In genomic region chr16:67965668-67966548, GRCh38 we compare ENCODE assay signal across 11 cellular contexts. TPM values are rescaled to one million over a fixed set of nuclear protein-coding genes. Genes with fewer than 3 reads are reported as not detected.
DNase-seq lines count a peak whose midpoint lies in the region; ATAC-seq, FAIRE-seq and TF ChIP-seq lines count a peak whose summit lies in the region.
"Had no signal": no experiment of that assay in that cellular context is flagged by ENCODE, and none has a peak within 500 bp of the region (broad histone marks: within the 10 kb centered on the region; RNA-seq: fewer than 3 reads in every experiment).

No MANE protein-coding gene starts in this region.

- no peak for FAIRE-seq in GM12878 (lab: Jason Lieb, UNC)
- FAIRE-seq: colon had no signal

- H3K9me3 ChIP-seq in HUES48 (ENCODE audit: control insufficient read depth, insufficient read depth, low read length) (no peaks in the 10 kb centered on the region), GM12878 (replicated peaks; ENCODE audit: control insufficient read depth, insufficient read depth, low read length) (no peaks in the 10 kb centered on the region)

- no peaks in the 10 kb centered on the region for H3K27me3 ChIP-seq in HUES48 (ENCODE audit: control insufficient read depth, insufficient read depth, low read length)
- H3K27me3 ChIP-seq in GM12878 (replicated peaks in 1 of 2; ENCODE audit: control insufficient read depth in 2 of 2, insufficient read depth in 2 of 2, low read length in 1 of 2) = no peaks in the 10 kb centered on the region

- POLR2A ChIA-PET in GM12878 (lab: Charles Lee) = interaction anchor here (0.6 to 2.8 kb wide), 9 partner anchors 10 to 278 kb away, joined by 3 to 16 read pairs (median 3); partner anchors contain the start of gene PSMB10

- RAD21 ChIA-PET in GM12878 (lab: Charles Lee; ENCODE audit: unreplicated experiment) = interaction anchor here (0.8 to 2.4 kb wide), 9 partner anchors 19 to 75 kb away, joined by 3 to 9 read pairs (median 4); partner anchors contain the start of genes DDX28 and DUS2

- 68% methylated on average over 11 of the region's 11 CpGs for WGBS in GM12878 (ENCODE audit: insufficient coverage, insufficient replicate concordance, low lambda C conversion rate, missing lambda C conversion rate)

- ATAC-seq in GM12878 (no peak), GM18519 (IDR thresholded peaks at IDR 0.05; ENCODE audit: low FRiP score, unreplicated experiment) (no peak), HG02870 (IDR thresholded peaks at IDR 0.05; ENCODE audit: unreplicated experiment) (no peak)
- ATAC-seq: naive thymus-derived CD8-positive, alpha-beta T cell had no signal

- H2AFZ ChIP-seq in GM12878 (ENCODE audit: control insufficient read depth, low read depth, low read length) = no peak overlapping the region

- no peak for TF ChIP-seq CTCF in GM12878 (IDR thresholded peaks at IDR 0.05 in 2 of 3, conservative IDR thresholded peaks at IDR 0.05 in 1 of 3; ENCODE audit: control insufficient read depth in 2 of 3, extremely low read depth in 1 of 3, insufficient read depth in 1 of 3, low read depth in 3 of 3, low read length in 3 of 3)

- H3K79me2 ChIP-seq in GM12878 (ENCODE audit: control insufficient read depth, insufficient read depth, low read length) = peaks cover 20% of the 10 kb centered on the region

- DNase-seq in GM12878 (ENCODE audit: low read depth, low spot score) (no peak), islet precursor cell (peak; percentile 88), substantia nigra (lab: John Stamatoyannopoulos, UW) (no peak), GOT3 (lab: John Stamatoyannopoulos, UW) (no peak)
- no peak for DNase-seq in activated effector memory CD4-positive, alpha-beta T cell treated with Interleukin-2 at 50 U/mL for 16 hours
- DNase-seq: activated CD4-positive, CD25-positive, alpha-beta regulatory T cell treated with anti-CD3 and anti-CD28 coated beads, Interleukin-2, amount 50 U/mL, for 72 hours; naive thymus-derived CD8-positive, alpha-beta T cell had no signal

- peaks cover 26% of the 10 kb centered on the region for H3K36me3 ChIP-seq in HUES48 (ENCODE audit: control insufficient read depth, insufficient read depth, low read length)
- H3K36me3 ChIP-seq in GM12878 (ENCODE audit: control insufficient read depth in 2 of 2, insufficient read depth in 2 of 2, low read length in 1 of 2) = peaks cover 2 to 4% of the 10 kb centered on the region in 2 experiments; a peak in 2 of 4 replicates

- H3K27ac ChIP-seq in HUES48 (ENCODE audit: low read depth, low read length) (no peak overlapping the region), GM12878 (ENCODE audit: control insufficient read depth, insufficient read depth) (peak overlapping the region; percentile 34; the same call in 1 of the 2 replicates), substantia nigra (ENCODE audit: low read depth, low read length, poor library complexity, severe bottlenecking) (peak overlapping the region; percentile 8)

- TF ChIP-seq EP300 in GM12878 (IDR thresholded peaks at IDR 0.05; ENCODE audit: borderline replicate concordance in 1 of 2, control insufficient read depth in 1 of 2, low read depth in 2 of 2, low read length in 2 of 2) = no peak

- BruUV-seq in GM12878 (replicated peaks; lab: Mats Ljungman, UMichigan) = no TSS peak

- no peaks in the 10 kb centered on the region for H4K20me1 ChIP-seq in GM12878 (ENCODE audit: control insufficient read depth, insufficient read depth)

- H3K4me1 ChIP-seq in HUES48 (ENCODE audit: control insufficient read depth, insufficient read depth, low read length) = peaks cover 19% of the 10 kb centered on the region
- H3K4me1 ChIP-seq in GM12878 (ENCODE audit: control insufficient read depth, insufficient read depth, low read length) = peaks cover 21% of the 10 kb centered on the region

- H3K9ac ChIP-seq in HUES48 (ENCODE audit: low read depth, low read length) = peak overlapping the region; percentile 27; the same call in 1 of the 2 replicates
- H3K9ac ChIP-seq in GM12878 (ENCODE audit: control insufficient read depth, insufficient read depth, low read length) = peak overlapping the region; percentile 89

- TF ChIP-seq POLR2A in GM12878 (IDR thresholded peaks at IDR 0.05; ENCODE audit: low read depth, low read length) = no peak

- intact Hi-C loops in GM12878 (cut with micrococcal nuclease; ENCODE audit: unreplicated experiment) = no loop called here

- CTCF ChIA-PET in GM12878 (lab: Yijun Ruan, JAX) = interaction anchor here (0.6 to 3.7 kb wide), 9 partner anchors 25 to 445 kb away, joined by 3 to 22 read pairs (median 4); no protein-coding TSS in a partner anchor

- in situ Hi-C loops in GM12878 (cut with MboI) = no loop called here

- SMC1A ChIA-PET in GM12878 (lab: Charles Lee; ENCODE audit: uncharacterized antibody, unreplicated experiment) = interaction anchor here (0.8 to 2.8 kb wide), 9 partner anchors 12 to 149 kb away, joined by 3 to 10 read pairs (median 3); partner anchors contain the start of genes DDX28 and DUS2

- H3K4me2 ChIP-seq in GM12878 (ENCODE audit: control insufficient read depth, insufficient read depth) = peak overlapping the region; percentile 76

- H3K4me3 ChIP-seq in HUES48 (ENCODE audit: low read depth, low read length) (peak overlapping the region; percentile 19; the same call in 1 of the 2 replicates), GM12878 (peak overlapping the region; percentile 58; the same call in 1 of the 2 replicates)

- no peak for TF ChIP-seq RAD21 in GM12878 (IDR thresholded peaks at IDR 0.05; ENCODE audit: insufficient read depth, low read depth, low read length)

RNA-seq across cellular contexts. Expression of gene SLC12A4, which starts 2.5 kb away (rescaled TPM):
- total RNA-seq in GM12878 (2013; cell fraction: nucleolus; rRNA removed) = 63.1 and 79.0 TPM in 2 replicates
- total RNA-seq in GM12878 (2014; rRNA removed) = 13.7 and 14.5 TPM in 2 replicates
- 9.2 and 11.3 TPM in 2 replicates for total RNA-seq in GM12878 (2014; rRNA removed; fragmentation: Illumina TruSeq; extraction: Trizol)
- 33.9 and 39.9 TPM in 2 replicates for total RNA-seq in GM12878 (2021)
- 10.0 TPM for polyA plus RNA-seq in GM12878 (2011; ENCODE audit: low read depth)
- 6.8 and 14.0 TPM in 2 replicates for polyA plus RNA-seq in GM12878 (2011; rRNA removed)
- 16.1 and 17.3 TPM in 2 replicates for polyA plus RNA-seq in GM12878 (2011; cell fraction: cytosol; rRNA removed)
- polyA plus RNA-seq in GM12878 (2011; cell fraction: nucleus; rRNA removed) = 100 and 120 TPM in 2 replicates
- polyA plus RNA-seq in GM12878 (2012) = 24.8 and 27.4 TPM in 2 replicates
- polyA plus RNA-seq in GM12878 (2014; fragmentation: Illumina TruSeq; extraction: Trizol) = 11.5 and 14.0 TPM in 2 replicates
- 1 to 10 TPM in 1 of 2 experiments, under 1 TPM in 1; 0.95 to 1.7 TPM for polyA plus RNA-seq in GM12878 (2014; fragmentation: Nextera tagmentation; extraction: Ambion mirVana)
- polyA plus RNA-seq in GM12878 (2014; rRNA removed) = 17.5 and 18.7 TPM in 2 replicates
- polyA plus RNA-seq in GM12878 (2016; fragmentation: Nextera tagmentation; extraction: Ambion mirVana) = 10 to 100 TPM; 18.6 to 18.7 TPM
- polyA minus RNA-seq in GM12878 (2011; rRNA and poly(A)+ RNA removed) = 28.6 and 29.4 TPM in 2 replicates
- polyA minus RNA-seq in GM12878 (2011; cell fraction: cytosol; rRNA and poly(A)+ RNA removed) = 8.3 and 10.0 TPM in 2 replicates
- 32.5 and 41.5 TPM in 2 replicates for polyA minus RNA-seq in GM12878 (2011; cell fraction: nucleus; rRNA and poly(A)+ RNA removed)

RNA-seq across cellular contexts. Expression of gene DPEP3, which starts 14.4 kb away (rescaled TPM):
- 0.19 TPM in 1 of 2 replicates, not detected in the other for total RNA-seq in GM12878 (2013; cell fraction: nucleolus; rRNA removed)
- total RNA-seq in GM12878 (2014; rRNA removed) (0.11 TPM in 1 of 2 replicates, not detected in the other), GM12878 (2014; rRNA removed; fragmentation: Illumina TruSeq; extraction: Trizol) (not detected in 2 replicates), GM12878 (2021) (not detected in 2 replicates)
- not detected for polyA plus RNA-seq in GM12878 (2011; ENCODE audit: low read depth)
- polyA plus RNA-seq in GM12878 (2011; rRNA removed) (not detected in 2 replicates), GM12878 (2014; fragmentation: Illumina TruSeq; extraction: Trizol) (not detected in 2 replicates), GM12878 (2014; fragmentation: Nextera tagmentation; extraction: Ambion mirVana) (not detected), GM12878 (2014; rRNA removed) (not detected in 2 replicates), GM12878 (2016; fragmentation: Nextera tagmentation; extraction: Ambion mirVana) (not detected)
- not detected in 2 replicates for polyA plus RNA-seq in GM12878 (2011; cell fraction: cytosol; rRNA removed)
- 0.06 and 0.16 TPM in 2 replicates for polyA plus RNA-seq in GM12878 (2011; cell fraction: nucleus; rRNA removed)
- polyA plus RNA-seq in GM12878 (2012) = 0.09 TPM in 1 of 2 replicates, not detected in the other
- polyA minus RNA-seq in GM12878 (2011; rRNA and poly(A)+ RNA removed) = 0.10 TPM in 1 of 2 replicates, not detected in the other
- polyA minus RNA-seq in GM12878 (2011; cell fraction: cytosol; rRNA and poly(A)+ RNA removed) = not detected in 2 replicates
- polyA minus RNA-seq in GM12878 (2011; cell fraction: nucleus; rRNA and poly(A)+ RNA removed) = not detected in 2 replicates

RNA-seq across cellular contexts. Expression of gene LCAT, which starts 22.0 kb away (rescaled TPM):
- total RNA-seq in GM12878 (2013; cell fraction: nucleolus; rRNA removed) = 13.4 and 18.7 TPM in 2 replicates
- total RNA-seq in GM12878 (2014; rRNA removed) (3.8 and 5.2 TPM in 2 replicates), GM12878 (2014; rRNA removed; fragmentation: Illumina TruSeq; extraction: Trizol) (2.3 and 3.1 TPM in 2 replicates), GM12878 (2021) (8.2 and 11.7 TPM in 2 replicates)
- polyA plus RNA-seq in GM12878 (2011; ENCODE audit: low read depth) = 4.3 TPM
- polyA plus RNA-seq in GM12878 (2011; rRNA removed) (1.2 and 2.6 TPM in 2 replicates), GM12878 (2014; fragmentation: Illumina TruSeq; extraction: Trizol) (0.92 and 3.4 TPM in 2 replicates), GM12878 (2014; fragmentation: Nextera tagmentation; extraction: Ambion mirVana) (under 1 TPM; 0.61 to 0.71 TPM), GM12878 (2014; rRNA removed) (6.5 and 11.7 TPM in 2 replicates), GM12878 (2016; fragmentation: Nextera tagmentation; extraction: Ambion mirVana) (1 to 10 TPM; 3.3 TPM)
- polyA plus RNA-seq in GM12878 (2011; cell fraction: cytosol; rRNA removed) = 1.9 and 3.1 TPM in 2 replicates
- 30.9 and 31.6 TPM in 2 replicates for polyA plus RNA-seq in GM12878 (2011; cell fraction: nucleus; rRNA removed)
- 9.7 and 9.9 TPM in 2 replicates for polyA plus RNA-seq in GM12878 (2012)
- 0.51 and 1.5 TPM in 2 replicates for polyA minus RNA-seq in GM12878 (2011; rRNA and poly(A)+ RNA removed)
- polyA minus RNA-seq in GM12878 (2011; cell fraction: cytosol; rRNA and poly(A)+ RNA removed) = 2.0 and 2.4 TPM in 2 replicates
- 2.1 and 6.4 TPM in 2 replicates for polyA minus RNA-seq in GM12878 (2011; cell fraction: nucleus; rRNA and poly(A)+ RNA removed)

RNA-seq across cellular contexts. Expression of gene PSMB10, which starts 29.3 kb away (rescaled TPM):
- 39.9 and 40.0 TPM in 2 replicates for total RNA-seq in GM12878 (2013; cell fraction: nucleolus; rRNA removed)
- total RNA-seq in GM12878 (2014; rRNA removed) (254 and 295 TPM in 2 replicates), GM12878 (2014; rRNA removed; fragmentation: Illumina TruSeq; extraction: Trizol) (97.2 and 108 TPM in 2 replicates), GM12878 (2021) (203 and 207 TPM in 2 replicates)
- polyA plus RNA-seq in GM12878 (2011; ENCODE audit: low read depth) = 72.9 TPM
- polyA plus RNA-seq in GM12878 (2011; rRNA removed) (32.0 and 70.6 TPM in 2 replicates), GM12878 (2014; fragmentation: Illumina TruSeq; extraction: Trizol) (2.8 and 24.1 TPM in 2 replicates), GM12878 (2014; fragmentation: Nextera tagmentation; extraction: Ambion mirVana) (10 to 100 TPM; 27.4 to 80.8 TPM), GM12878 (2014; rRNA removed) (193 and 227 TPM in 2 replicates), GM12878 (2016; fragmentation: Nextera tagmentation; extraction: Ambion mirVana) (100 to 1,000 TPM; 266 to 308 TPM)
- 143 and 213 TPM in 2 replicates for polyA plus RNA-seq in GM12878 (2011; cell fraction: cytosol; rRNA removed)
- polyA plus RNA-seq in GM12878 (2011; cell fraction: nucleus; rRNA removed) = 119 and 159 TPM in 2 replicates
- polyA plus RNA-seq in GM12878 (2012) = 175 and 208 TPM in 2 replicates
- 36.1 and 94.3 TPM in 2 replicates for polyA minus RNA-seq in GM12878 (2011; rRNA and poly(A)+ RNA removed)
- polyA minus RNA-seq in GM12878 (2011; cell fraction: cytosol; rRNA and poly(A)+ RNA removed) = 78.3 and 81.0 TPM in 2 replicates
- 42.3 and 71.6 TPM in 2 replicates for polyA minus RNA-seq in GM12878 (2011; cell fraction: nucleus; rRNA and poly(A)+ RNA removed)

RNA-seq across cellular contexts. Expression of gene DPEP2, which starts 33.4 kb away (rescaled TPM):
- 1.6 and 3.5 TPM in 2 replicates for total RNA-seq in GM12878 (2013; cell fraction: nucleolus; rRNA removed)
- total RNA-seq in GM12878 (2014; rRNA removed) (2.8 and 3.4 TPM in 2 replicates), GM12878 (2014; rRNA removed; fragmentation: Illumina TruSeq; extraction: Trizol) (0.78 and 1.0 TPM in 2 replicates), GM12878 (2021) (1.9 and 2.7 TPM in 2 replicates)
- polyA plus RNA-seq in GM12878 (2011; ENCODE audit: low read depth) = 3.9 TPM
- polyA plus RNA-seq in GM12878 (2011; rRNA removed) (0.04 TPM in 1 of 2 replicates, not detected in the other), GM12878 (2014; fragmentation: Illumina TruSeq; extraction: Trizol) (1.5 and 1.9 TPM in 2 replicates), GM12878 (2014; fragmentation: Nextera tagmentation; extraction: Ambion mirVana) (1 to 10 TPM in 1 of 2 experiments, under 1 TPM in 1; 0.74 to 1.1 TPM), GM12878 (2014; rRNA removed) (2.4 and 2.5 TPM in 2 replicates), GM12878 (2016; fragmentation: Nextera tagmentation; extraction: Ambion mirVana) (1 to 10 TPM; 2.5 to 4.0 TPM)
- 0.15 TPM in 1 of 2 replicates, not detected in the other for polyA plus RNA-seq in GM12878 (2011; cell fraction: cytosol; rRNA removed)
- polyA plus RNA-seq in GM12878 (2011; cell fraction: nucleus; rRNA removed) = 0.06 and 0.34 TPM in 2 replicates
- polyA plus RNA-seq in GM12878 (2012) = 5.0 and 5.8 TPM in 2 replicates
- 2.4 TPM in 1 of 2 replicates, not detected in the other for polyA minus RNA-seq in GM12878 (2011; rRNA and poly(A)+ RNA removed)
- not detected in 2 replicates for polyA minus RNA-seq in GM12878 (2011; cell fraction: cytosol; rRNA and poly(A)+ RNA removed)
- polyA minus RNA-seq in GM12878 (2011; cell fraction: nucleus; rRNA and poly(A)+ RNA removed) = not detected in 2 replicates
